ENCODE assay signal across 38 cellular contexts in the genomic region with DNA sequence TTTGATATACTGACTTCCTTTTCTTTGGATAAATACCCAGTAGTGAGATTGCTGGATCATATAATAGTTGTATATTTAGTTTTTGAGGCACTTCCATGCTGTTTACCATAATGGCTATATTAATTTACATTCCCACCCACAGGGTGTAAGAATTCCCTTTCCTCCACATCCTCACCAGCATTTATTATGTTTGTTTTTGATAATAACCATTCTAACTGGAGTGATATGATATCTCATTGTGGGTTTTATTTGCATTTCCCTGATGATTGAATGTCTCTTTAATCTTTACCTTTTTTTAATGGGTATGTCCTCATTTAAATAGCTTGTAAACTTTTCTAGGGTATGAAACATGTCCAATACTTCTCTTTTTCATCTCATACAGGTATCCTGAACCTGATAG.
"Had no signal": no experiment of that assay in that cellular context is flagged by ENCODE, and none has a peak within 500 bp of the region (broad histone marks: within the 10 kb centered on the region; RNA-seq: fewer than 3 reads in every experiment).

No MANE protein-coding gene starts in this region.

- H3K36me3 ChIP-seq: adrenal gland, brain microvascular endothelial cell, esophagus muscularis mucosa, gastrocnemius medialis, heart left ventricle had no signal

- H3K4me1 ChIP-seq: gastrocnemius medialis had no signal

- H3K27ac Mint-ChIP-seq: activated CD4-positive, alpha-beta memory T cell treated with anti-CD3 and anti-CD28 coated beads for 36 hours; activated CD4-positive, alpha-beta T cell treated with anti-CD3 and anti-CD28 coated beads for 36 hours; activated CD4-positive, alpha-beta T cell treated with anti-CD3 and anti-CD28 coated beads, Interleukin-2, amount 10 ng/mL, durations not matched to agents 24 days and 14 days; activated CD8-positive, alpha-beta memory T cell treated with anti-CD3 and anti-CD28 coated beads, Interleukin-2, amount 10 ng/mL, durations not matched to agents 7 days and 5 days; activated CD8-positive, alpha-beta T cell treated with anti-CD3 and anti-CD28 coated beads, Interleukin-2, amount 10 ng/mL, durations not matched to agents 7 days and 5 days; activated naive CD4-positive, alpha-beta T cell treated with anti-CD3 and anti-CD28 coated beads for 36 hours; activated naive CD4-positive, alpha-beta T cell treated with anti-CD3 and anti-CD28 coated beads, Interleukin-2, amount 50 U/mL, for 24 hours; activated naive CD8-positive, alpha-beta T cell treated with anti-CD3 and anti-CD28 coated beads for 36 hours; activated naive CD8-positive, alpha-beta T cell treated with anti-CD3 and anti-CD28 coated beads, Interleukin-2, amount 50 U/mL, for 24 hours; activated T-helper 1 cell treated with anti-CD3 and anti-CD28 coated beads, Interleukin-12 subunit alpha, Interleukin-12 subunit beta, Interleukin-2, Interleukin-4 antibody, amounts not matched to agents 30 ng/mL and 10 ng/mL and 1 ng/mL, durations not matched to agents 14 hours and 24 hours and 36 hours; activated T-helper 2 cell treated with anti-CD3 and anti-CD28 coated beads, Interferon-gamma antibody, Interleukin-2, Interleukin-4, amounts not matched to agents 10 μg/mL and 5 μg/mL and 100 μg/mL, durations not matched to agents 14 hours and 24 hours and 36 hours; effector memory CD8-positive, alpha-beta T cell; T-helper 17 cell; T-helper 2 cell treated with Interferon-gamma antibody and Interleukin-4, amounts not matched to agents 5 μg/mL and 100 μg/mL, for 36 hours had no signal

- FAIRE-seq: bronchial epithelial cell, colon had no signal

- H3K9me3 ChIP-seq: adrenal gland, esophagus muscularis mucosa, gastrocnemius medialis, heart left ventricle had no signal

- H3K36me3 Mint-ChIP-seq: activated CD4-positive, alpha-beta memory T cell treated with anti-CD3 and anti-CD28 coated beads for 36 hours; activated CD8-positive, alpha-beta memory T cell treated with anti-CD3 and anti-CD28 coated beads, Interleukin-2, amount 10 ng/mL, durations not matched to agents 7 days and 5 days; activated naive CD4-positive, alpha-beta T cell treated with anti-CD3 and anti-CD28 coated beads, Interleukin-2, amount 50 U/mL, for 24 hours; activated naive CD8-positive, alpha-beta T cell treated with anti-CD3 and anti-CD28 coated beads for 36 hours had no signal

- H3K27me3 Mint-ChIP-seq: activated CD4-positive, alpha-beta memory T cell treated with anti-CD3 and anti-CD28 coated beads for 36 hours; activated CD4-positive, alpha-beta T cell treated with anti-CD3 and anti-CD28 coated beads for 36 hours; activated CD8-positive, alpha-beta memory T cell treated with anti-CD3 and anti-CD28 coated beads, Interleukin-2, amount 10 ng/mL, durations not matched to agents 7 days and 5 days; activated naive CD4-positive, alpha-beta T cell treated with anti-CD3 and anti-CD28 coated beads, Interleukin-2, amount 50 U/mL, for 24 hours; activated naive CD8-positive, alpha-beta T cell treated with anti-CD3 and anti-CD28 coated beads for 36 hours; activated naive CD8-positive, alpha-beta T cell treated with anti-CD3 and anti-CD28 coated beads, Interleukin-2, amount 50 U/mL, for 24 hours; central memory CD8-positive, alpha-beta T cell; effector memory CD8-positive, alpha-beta T cell; T-helper 17 cell had no signal

- H3K9me3 Mint-ChIP-seq: activated CD4-positive, alpha-beta memory T cell treated with anti-CD3 and anti-CD28 coated beads for 36 hours; activated CD4-positive, alpha-beta T cell treated with anti-CD3 and anti-CD28 coated beads, Interleukin-2, amount 10 ng/mL, durations not matched to agents 24 days and 14 days; activated naive CD4-positive, alpha-beta T cell treated with anti-CD3 and anti-CD28 coated beads for 36 hours; activated naive CD4-positive, alpha-beta T cell treated with anti-CD3 and anti-CD28 coated beads, Interleukin-2, amount 50 U/mL, for 24 hours; activated naive CD8-positive, alpha-beta T cell treated with anti-CD3 and anti-CD28 coated beads for 36 hours; activated naive CD8-positive, alpha-beta T cell treated with anti-CD3 and anti-CD28 coated beads, Interleukin-2, amount 50 U/mL, for 24 hours; activated T-helper 1 cell treated with anti-CD3 and anti-CD28 coated beads, Interleukin-12 subunit alpha, Interleukin-12 subunit beta, Interleukin-2, Interleukin-4 antibody, amounts not matched to agents 30 ng/mL and 10 ng/mL and 1 ng/mL, durations not matched to agents 14 hours and 24 hours and 36 hours; activated T-helper 2 cell treated with anti-CD3 and anti-CD28 coated beads, Interferon-gamma antibody, Interleukin-2, Interleukin-4, amounts not matched to agents 10 μg/mL and 5 μg/mL and 100 μg/mL, durations not matched to agents 14 hours and 24 hours and 36 hours; central memory CD8-positive, alpha-beta T cell; effector memory CD8-positive, alpha-beta T cell; T-helper 2 cell treated with Interferon-gamma antibody and Interleukin-4, amounts not matched to agents 5 μg/mL and 100 μg/mL, for 36 hours had no signal

- H3K27me3 ChIP-seq: adrenal gland, brain microvascular endothelial cell, esophagus muscularis mucosa, foreskin keratinocyte, gastrocnemius medialis, heart left ventricle had no signal

- H3K4me3 ChIP-seq: adrenal gland, esophagus muscularis mucosa, gastrocnemius medialis, heart left ventricle had no signal

- ATAC-seq: activated CD4-positive, alpha-beta T cell treated with anti-CD3 and anti-CD28 coated beads for 36 hours; activated CD8-positive, alpha-beta memory T cell treated with anti-CD3 and anti-CD28 coated beads, Interleukin-2, amount 10 ng/mL, durations not matched to agents 7 days and 5 days; activated CD8-positive, alpha-beta T cell treated with anti-CD3 and anti-CD28 coated beads, Interleukin-2, amount 10 ng/mL, durations not matched to agents 7 days and 5 days; activated naive CD8-positive, alpha-beta T cell treated with anti-CD3 and anti-CD28 coated beads, Interleukin-2, amount 50 U/mL, for 24 hours; effector memory CD8-positive, alpha-beta T cell; foreskin keratinocyte; gastrocnemius medialis; heart left ventricle; T-helper 17 cell had no signal

- DNase-seq: activated CD4-positive, alpha-beta memory T cell treated with anti-CD3 and anti-CD28 coated beads for 36 hours; activated CD4-positive, alpha-beta T cell treated with anti-CD3 and anti-CD28 coated beads for 36 hours; activated CD4-positive, alpha-beta T cell treated with anti-CD3 and anti-CD28 coated beads, Interleukin-2, amount 10 ng/mL, durations not matched to agents 24 days and 14 days; activated CD4-positive, CD25-positive, alpha-beta regulatory T cell; activated CD4-positive, CD25-positive, alpha-beta regulatory T cell treated with anti-CD3 and anti-CD28 coated beads, Interleukin-2, amount 50 U/mL, for 72 hours; activated CD8-positive, alpha-beta memory T cell treated with anti-CD3 and anti-CD28 coated beads, Interleukin-2, amount 10 ng/mL, durations not matched to agents 7 days and 5 days; activated CD8-positive, alpha-beta memory T cell treated with anti-CD3 and anti-CD28 coated beads, Interleukin-2, amount 50 U/mL, for 4 hours; activated CD8-positive, alpha-beta T cell treated with anti-CD3 and anti-CD28 coated beads, Interleukin-2, amount 10 ng/mL, durations not matched to agents 7 days and 5 days; activated effector memory CD4-positive, alpha-beta T cell treated with anti-CD3 and anti-CD28 coated beads, Interleukin-2, amount 50 U/mL, for 16 hours; activated naive CD4-positive, alpha-beta T cell treated with anti-CD3 and anti-CD28 coated beads for 36 hours; activated naive CD8-positive, alpha-beta T cell treated with anti-CD3 and anti-CD28 coated beads for 36 hours; activated naive CD8-positive, alpha-beta T cell treated with anti-CD3 and anti-CD28 coated beads, Interleukin-2, amount 50 U/mL, for 24 hours; activated T-cell treated with anti-CD3 and anti-CD28 coated beads, Interleukin-2, amount 50 U/mL, for 1 hour; activated T-cell treated with anti-CD3 and anti-CD28 coated beads, Interleukin-2, amount 50 U/mL, for 48 hours; adrenal gland; amygdala; aorta; brain microvascular endothelial cell; cortex of kidney; dermis blood vessel endothelial cell; effector CD4-positive, alpha-beta T cell; effector memory CD8-positive, alpha-beta T cell; erythroblast; foreskin keratinocyte; gastrocnemius medialis; glutamatergic neuron; heart left ventricle; T-helper 1 cell; T-helper 17 cell; T1000 had no signal

- H3K27ac ChIP-seq: adrenal gland, brain microvascular endothelial cell, esophagus muscularis mucosa, foreskin keratinocyte, gastrocnemius medialis, heart left ventricle had no signal

- H3K4me3 Mint-ChIP-seq: activated CD4-positive, alpha-beta memory T cell treated with anti-CD3 and anti-CD28 coated beads for 36 hours; activated CD4-positive, alpha-beta T cell treated with anti-CD3 and anti-CD28 coated beads for 36 hours; activated CD4-positive, alpha-beta T cell treated with anti-CD3 and anti-CD28 coated beads, Interleukin-2, amount 10 ng/mL, durations not matched to agents 24 days and 14 days; activated CD8-positive, alpha-beta memory T cell treated with anti-CD3 and anti-CD28 coated beads, Interleukin-2, amount 10 ng/mL, durations not matched to agents 7 days and 5 days; activated CD8-positive, alpha-beta T cell treated with anti-CD3 and anti-CD28 coated beads, Interleukin-2, amount 10 ng/mL, durations not matched to agents 7 days and 5 days; activated naive CD4-positive, alpha-beta T cell treated with anti-CD3 and anti-CD28 coated beads for 36 hours; activated naive CD4-positive, alpha-beta T cell treated with anti-CD3 and anti-CD28 coated beads, Interleukin-2, amount 50 U/mL, for 24 hours; activated naive CD8-positive, alpha-beta T cell treated with anti-CD3 and anti-CD28 coated beads for 36 hours; activated naive CD8-positive, alpha-beta T cell treated with anti-CD3 and anti-CD28 coated beads, Interleukin-2, amount 50 U/mL, for 24 hours; activated T-helper 1 cell treated with anti-CD3 and anti-CD28 coated beads, Interleukin-12 subunit alpha, Interleukin-12 subunit beta, Interleukin-2, Interleukin-4 antibody, amounts not matched to agents 30 ng/mL and 10 ng/mL and 1 ng/mL, durations not matched to agents 14 hours and 24 hours and 36 hours; central memory CD8-positive, alpha-beta T cell; effector memory CD8-positive, alpha-beta T cell; T-helper 17 cell; T-helper 2 cell treated with Interferon-gamma antibody and Interleukin-4, amounts not matched to agents 5 μg/mL and 100 μg/mL, for 36 hours had no signal
